Comparison of ENCODE assay signal across 1 cellular context in the genomic region with DNA sequence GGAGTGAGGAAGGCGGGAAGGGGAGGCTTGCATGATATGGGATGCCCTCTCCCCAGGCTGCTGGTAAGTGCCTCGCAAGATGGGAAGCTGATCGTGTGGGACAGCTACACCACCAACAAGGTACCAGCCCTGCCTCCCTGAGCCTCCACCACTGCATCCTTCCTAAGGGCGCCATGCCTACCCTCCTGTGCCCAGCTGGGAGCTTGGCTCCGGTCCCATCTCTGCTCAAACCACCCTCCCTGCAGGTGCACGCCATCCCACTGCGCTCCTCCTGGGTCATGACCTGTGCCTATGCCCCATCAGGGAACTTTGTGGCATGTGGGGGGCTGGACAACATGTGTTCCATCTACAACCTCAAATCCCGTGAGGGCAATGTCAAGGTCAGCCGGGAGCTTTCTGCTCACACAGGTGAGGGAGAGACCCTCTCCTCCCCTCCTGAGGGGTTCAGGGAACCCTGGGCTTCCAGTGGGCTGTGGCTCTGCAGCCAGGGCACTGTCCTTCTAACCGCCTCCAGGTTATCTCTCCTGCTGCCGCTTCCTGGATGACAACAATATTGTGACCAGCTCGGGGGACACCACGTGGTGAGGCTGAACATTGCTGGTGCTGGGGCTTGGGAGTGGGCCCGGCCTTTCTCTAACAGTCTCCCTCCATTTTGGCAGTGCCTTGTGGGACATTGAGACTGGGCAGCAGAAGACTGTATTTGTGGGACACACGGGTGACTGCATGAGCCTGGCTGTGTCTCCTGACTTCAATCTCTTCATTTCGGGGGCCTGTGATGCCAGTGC.
TF ChIP-seq lines count a peak whose summit lies in the region.

No MANE protein-coding gene starts in this region.

TF ChIP-seq in K562, 482 proteins besides CTCF, POLR2A, EP300 and RAD21 (continued from another document and continues in another):
- TF ChIP-seq ZBTB49 (CRISPR knock-in tag; IDR thresholded peaks at IDR 0.05; ENCODE audit: borderline replicate concordance) = no peak
- TF ChIP-seq, protein P1, sequence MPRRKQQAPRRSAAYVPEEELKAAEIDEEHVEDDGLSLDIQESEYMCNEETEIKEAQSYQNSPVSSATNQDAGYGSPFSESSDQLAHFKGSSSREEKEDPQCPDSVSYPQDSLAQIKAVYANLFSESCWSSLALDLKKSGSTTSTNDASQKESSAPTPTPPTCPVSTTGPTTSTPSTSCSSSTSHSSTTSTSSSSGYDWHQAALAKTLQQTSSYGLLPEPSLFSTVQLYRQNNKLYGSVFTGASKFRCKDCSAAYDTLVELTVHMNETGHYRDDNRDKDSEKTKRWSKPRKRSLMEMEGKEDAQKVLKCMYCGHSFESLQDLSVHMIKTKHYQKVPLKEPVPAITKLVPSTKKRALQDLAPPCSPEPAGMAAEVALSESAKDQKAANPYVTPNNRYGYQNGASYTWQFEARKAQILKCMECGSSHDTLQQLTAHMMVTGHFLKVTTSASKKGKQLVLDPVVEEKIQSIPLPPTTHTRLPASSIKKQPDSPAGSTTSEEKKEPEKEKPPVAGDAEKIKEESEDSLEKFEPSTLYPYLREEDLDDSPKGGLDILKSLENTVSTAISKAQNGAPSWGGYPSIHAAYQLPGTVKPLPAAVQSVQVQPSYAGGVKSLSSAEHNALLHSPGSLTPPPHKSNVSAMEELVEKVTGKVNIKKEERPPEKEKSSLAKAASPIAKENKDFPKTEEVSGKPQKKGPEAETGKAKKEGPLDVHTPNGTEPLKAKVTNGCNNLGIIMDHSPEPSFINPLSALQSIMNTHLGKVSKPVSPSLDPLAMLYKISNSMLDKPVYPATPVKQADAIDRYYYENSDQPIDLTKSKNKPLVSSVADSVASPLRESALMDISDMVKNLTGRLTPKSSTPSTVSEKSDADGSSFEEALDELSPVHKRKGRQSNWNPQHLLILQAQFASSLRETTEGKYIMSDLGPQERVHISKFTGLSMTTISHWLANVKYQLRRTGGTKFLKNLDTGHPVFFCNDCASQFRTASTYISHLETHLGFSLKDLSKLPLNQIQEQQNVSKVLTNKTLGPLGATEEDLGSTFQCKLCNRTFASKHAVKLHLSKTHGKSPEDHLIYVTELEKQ (CRISPR knock-in tag; IDR thresholded peaks at IDR 0.05) = no peak
- no peak for TF ChIP-seq GATA2 (CRISPR knock-in tag; IDR thresholded peaks at IDR 0.05)
- TF ChIP-seq ZNF75A (CRISPR knock-in tag; IDR thresholded peaks at IDR 0.05) = no peak
- no peak for TF ChIP-seq MAFG (tag; conservative IDR thresholded peaks at IDR 0.05)
- no peak for TF ChIP-seq KDM2B (CRISPR knock-in tag; IDR thresholded peaks at IDR 0.05)
- TF ChIP-seq, protein P2, sequence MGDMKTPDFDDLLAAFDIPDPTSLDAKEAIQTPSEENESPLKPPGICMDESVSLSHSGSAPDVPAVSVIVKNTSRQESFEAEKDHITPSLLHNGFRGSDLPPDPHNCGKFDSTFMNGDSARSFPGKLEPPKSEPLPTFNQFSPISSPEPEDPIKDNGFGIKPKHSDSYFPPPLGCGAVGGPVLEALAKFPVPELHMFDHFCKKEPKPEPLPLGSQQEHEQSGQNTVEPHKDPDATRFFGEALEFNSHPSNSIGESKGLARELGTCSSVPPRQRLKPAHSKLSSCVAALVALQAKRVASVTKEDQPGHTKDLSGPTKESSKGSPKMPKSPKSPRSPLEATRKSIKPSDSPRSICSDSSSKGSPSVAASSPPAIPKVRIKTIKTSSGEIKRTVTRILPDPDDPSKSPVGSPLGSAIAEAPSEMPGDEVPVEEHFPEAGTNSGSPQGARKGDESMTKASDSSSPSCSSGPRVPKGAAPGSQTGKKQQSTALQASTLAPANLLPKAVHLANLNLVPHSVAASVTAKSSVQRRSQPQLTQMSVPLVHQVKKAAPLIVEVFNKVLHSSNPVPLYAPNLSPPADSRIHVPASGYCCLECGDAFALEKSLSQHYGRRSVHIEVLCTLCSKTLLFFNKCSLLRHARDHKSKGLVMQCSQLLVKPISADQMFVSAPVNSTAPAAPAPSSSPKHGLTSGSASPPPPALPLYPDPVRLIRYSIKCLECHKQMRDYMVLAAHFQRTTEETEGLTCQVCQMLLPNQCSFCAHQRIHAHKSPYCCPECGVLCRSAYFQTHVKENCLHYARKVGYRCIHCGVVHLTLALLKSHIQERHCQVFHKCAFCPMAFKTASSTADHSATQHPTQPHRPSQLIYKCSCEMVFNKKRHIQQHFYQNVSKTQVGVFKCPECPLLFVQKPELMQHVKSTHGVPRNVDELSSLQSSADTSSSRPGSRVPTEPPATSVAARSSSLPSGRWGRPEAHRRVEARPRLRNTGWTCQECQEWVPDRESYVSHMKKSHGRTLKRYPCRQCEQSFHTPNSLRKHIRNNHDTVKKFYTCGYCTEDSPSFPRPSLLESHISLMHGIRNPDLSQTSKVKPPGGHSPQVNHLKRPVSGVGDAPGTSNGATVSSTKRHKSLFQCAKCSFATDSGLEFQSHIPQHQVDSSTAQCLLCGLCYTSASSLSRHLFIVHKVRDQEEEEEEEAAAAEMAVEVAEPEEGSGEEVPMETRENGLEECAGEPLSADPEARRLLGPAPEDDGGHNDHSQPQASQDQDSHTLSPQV (IDR thresholded peaks at IDR 0.05) = peak; percentile 58
- TF ChIP-seq TAF1 (IDR thresholded peaks at IDR 0.05; ENCODE audit: control insufficient read depth, extremely low read depth, insufficient read depth, low read length, severe bottlenecking) = no peak
- TF ChIP-seq ERF (CRISPR knock-in tag; IDR thresholded peaks at IDR 0.05) = no peak
- no peak for TF ChIP-seq PCBP1 (IDR thresholded peaks at IDR 0.05; ENCODE audit: low read depth, low read length, poor library complexity, severe bottlenecking)
- TF ChIP-seq CBX8 (IDR thresholded peaks at IDR 0.05; ENCODE audit: borderline replicate concordance, extremely low read depth, low read depth, low read length, poor library complexity, severe bottlenecking) = no peak
- no peak for TF ChIP-seq CEBPG (CRISPR knock-in tag; IDR thresholded peaks at IDR 0.05)
- TF ChIP-seq CEBPG (tag; conservative IDR thresholded peaks at IDR 0.05 in 1 of 2, IDR thresholded peaks at IDR 0.05 in 1 of 2) = no peak
- no peak for TF ChIP-seq ZC3H8 (IDR thresholded peaks at IDR 0.05)
- no peak for TF ChIP-seq ZNF445 (CRISPR knock-in tag; IDR thresholded peaks at IDR 0.05; ENCODE audit: low read depth)
- no peak for TF ChIP-seq KLF1 (tag; IDR thresholded peaks at IDR 0.05)
- TF ChIP-seq GABPA (tag; conservative IDR thresholded peaks at IDR 0.05; ENCODE audit: low read depth) = no peak
- TF ChIP-seq HMGN3 (IDR thresholded peaks at IDR 0.05; ENCODE audit: borderline replicate concordance, extremely low read depth, insufficient read length, low read depth, low read length) = no peak
- TF ChIP-seq, protein P3, sequence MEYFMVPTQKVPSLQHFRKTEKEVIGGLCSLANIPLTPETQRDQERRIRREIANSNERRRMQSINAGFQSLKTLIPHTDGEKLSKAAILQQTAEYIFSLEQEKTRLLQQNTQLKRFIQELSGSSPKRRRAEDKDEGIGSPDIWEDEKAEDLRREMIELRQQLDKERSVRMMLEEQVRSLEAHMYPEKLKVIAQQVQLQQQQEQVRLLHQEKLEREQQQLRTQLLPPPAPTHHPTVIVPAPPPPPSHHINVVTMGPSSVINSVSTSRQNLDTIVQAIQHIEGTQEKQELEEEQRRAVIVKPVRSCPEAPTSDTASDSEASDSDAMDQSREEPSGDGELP (CRISPR knock-in tag; IDR thresholded peaks at IDR 0.05; ENCODE audit: borderline replicate concordance) = peak; percentile 14; the same call in 1 of the 2 replicates
- TF ChIP-seq BCL6 (CRISPR knock-in tag; IDR thresholded peaks at IDR 0.05) = no peak
- TF ChIP-seq, protein P4, sequence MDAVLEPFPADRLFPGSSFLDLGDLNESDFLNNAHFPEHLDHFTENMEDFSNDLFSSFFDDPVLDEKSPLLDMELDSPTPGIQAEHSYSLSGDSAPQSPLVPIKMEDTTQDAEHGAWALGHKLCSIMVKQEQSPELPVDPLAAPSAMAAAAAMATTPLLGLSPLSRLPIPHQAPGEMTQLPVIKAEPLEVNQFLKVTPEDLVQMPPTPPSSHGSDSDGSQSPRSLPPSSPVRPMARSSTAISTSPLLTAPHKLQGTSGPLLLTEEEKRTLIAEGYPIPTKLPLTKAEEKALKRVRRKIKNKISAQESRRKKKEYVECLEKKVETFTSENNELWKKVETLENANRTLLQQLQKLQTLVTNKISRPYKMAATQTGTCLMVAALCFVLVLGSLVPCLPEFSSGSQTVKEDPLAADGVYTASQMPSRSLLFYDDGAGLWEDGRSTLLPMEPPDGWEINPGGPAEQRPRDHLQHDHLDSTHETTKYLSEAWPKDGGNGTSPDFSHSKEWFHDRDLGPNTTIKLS (IDR thresholded peaks at IDR 0.05; ENCODE audit: borderline replicate concordance, low read depth) = no peak
- no peak for TF ChIP-seq TOE1 (IDR thresholded peaks at IDR 0.05; ENCODE audit: borderline replicate concordance)
- TF ChIP-seq TOE1 (CRISPR knock-in tag; IDR thresholded peaks at IDR 0.05; ENCODE audit: borderline replicate concordance, low read depth) = no peak
- TF ChIP-seq ZNF436 (CRISPR knock-in tag; IDR thresholded peaks at IDR 0.05) = no peak
- no peak for TF ChIP-seq ELF2 (CRISPR knock-in tag; IDR thresholded peaks at IDR 0.05)
- 0 out of 4 replicates have a peak, but pooled peaks of 1 of the 2 experiments have one; percentile 32 for TF ChIP-seq HDAC1 (IDR thresholded peaks at IDR 0.05)
- peak; percentile 66 for TF ChIP-seq MGA (IDR thresholded peaks at IDR 0.05)
- TF ChIP-seq KDM1A (IDR thresholded peaks at IDR 0.05) = no peak
